16 cellular contexts compared by ENCODE assay signal in genomic region chr16:12300946-12301500, GRCh38.
DNase-seq lines count a peak whose midpoint lies in the region; ATAC-seq and TF ChIP-seq lines count a peak whose summit lies in the region.
"Had no signal": no experiment of that assay in that cellular context is flagged by ENCODE, and none has a peak within 500 bp of the region (broad histone marks: within the 10 kb centered on the region; RNA-seq: fewer than 3 reads in every experiment).

No MANE protein-coding gene starts in this region.

- H3K4me1 Mint-ChIP-seq in endodermal cell: peaks cover 5% of the 10 kb centered on the region

- ATAC-seq in left ventricle myocardium superior (peak; percentile 13), right cardiac atrium (no peak), HG03025 (IDR thresholded peaks at IDR 0.05; ENCODE audit: low FRiP score, unreplicated experiment) (no peak)

- no peak overlapping the region for H3K27ac Mint-ChIP-seq in endodermal cell
- H3K27ac Mint-ChIP-seq: CD14-positive monocyte, H9 had no signal

- WGBS in right cardiac atrium: 86% methylated on average over 9 of the region's 9 CpGs
- 81% methylated on average over 9 of the region's 9 CpGs for WGBS in esophagus muscularis mucosa
- WGBS in endodermal cell (ENCODE audit: insufficient coverage in 1 of 2, insufficient read length in 1 of 2), 2 experiments: 93 to 95% methylated on average over 8 to 9 of the region's 9 CpGs

- H3K4me3 Mint-ChIP-seq in endodermal cell: no peak overlapping the region
- H3K4me3 Mint-ChIP-seq: CD14-positive monocyte, H9 had no signal

- H3K4me1 ChIP-seq in right cardiac atrium (ENCODE audit: control insufficient read depth, insufficient read depth, low read length) (no peaks in the 10 kb centered on the region), esophagus muscularis mucosa (peaks cover 4 to 15% (median 15%) of the 10 kb centered on the region in 4 donors), endodermal cell (ENCODE audit: control insufficient read depth, insufficient read depth, low read length) (peaks cover 5% of the 10 kb centered on the region)
- H3K4me1 ChIP-seq: Caco-2 had no signal

- TF ChIP-seq CTCF in esophagus muscularis mucosa (IDR thresholded peaks at IDR 0.05): no peak
- TF ChIP-seq CTCF in GM20000 (IDR thresholded peaks at IDR 0.05; ENCODE audit: extremely low read depth, missing control alignments): no peak
- no peak for TF ChIP-seq CTCF in endodermal cell (conservative IDR thresholded peaks at IDR 0.05)

- no peak for TF ChIP-seq POLR2A in esophagus muscularis mucosa (IDR thresholded peaks at IDR 0.05; ENCODE audit: low read depth)

- DNase-seq in left ventricle myocardium superior: no peak
- DNase-seq in right cardiac atrium: no peak
- DNase-seq in esophagus muscularis mucosa (ENCODE audit: extremely low spot score): no peak
- peak; percentile 16 for DNase-seq in putamen (ENCODE audit: low spot score)
- no peak for DNase-seq in GM20000 (ENCODE audit: low spot score)
- DNase-seq in endodermal cell: no peak
- DNase-seq: Caco-2; H9; NCI-H1436 treated with DMSO at 0.1 percent for 48 hours; NCI-H2081; NCI-H226; NCI-H526 treated with DMSO at 0.1 percent for 48 hours; NK-92 treated with Interleukin-12 subunit alpha and Interleukin-12 subunit beta, amount 100 ng/mL, for 24 hours had no signal

- no peak overlapping the region for H3K9ac ChIP-seq in endodermal cell (ENCODE audit: extremely low read depth, low read length, poor library complexity, severe bottlenecking)

- no peaks in the 10 kb centered on the region for H3K9me3 ChIP-seq in right cardiac atrium (ENCODE audit: control insufficient read depth, low read length)
- H3K9me3 ChIP-seq in esophagus muscularis mucosa: no peaks in the 10 kb centered on the region
- no peaks in the 10 kb centered on the region for H3K9me3 ChIP-seq in endodermal cell (ENCODE audit: control insufficient read depth, low read length)
- H3K9me3 ChIP-seq: Caco-2 had no signal

- H3K27ac ChIP-seq in right cardiac atrium (ENCODE audit: low read length) (no peak overlapping the region), esophagus muscularis mucosa (replicated peaks in 1 of 4) (peak overlapping the region in 3 of 4 donors; percentile 4 to 69 (median 62)), endodermal cell (ENCODE audit: low read depth, low read length) (no peak overlapping the region)
- H3K27ac ChIP-seq: HL-60 had no signal

- H3K27me3 ChIP-seq in right cardiac atrium (ENCODE audit: control insufficient read depth, insufficient read depth) (no peaks in the 10 kb centered on the region), esophagus muscularis mucosa (no peaks in the 10 kb centered on the region), endodermal cell (ENCODE audit: control insufficient read depth, insufficient read depth, low read length, poor library complexity, severe bottlenecking) (no peaks in the 10 kb centered on the region)

- H3K4me3 ChIP-seq in right cardiac atrium (ENCODE audit: low read length): no peak overlapping the region
- H3K4me3 ChIP-seq in esophagus muscularis mucosa: no peak overlapping the region
- no peak overlapping the region for H3K4me3 ChIP-seq in endodermal cell (ENCODE audit: low read length)

- H3K36me3 Mint-ChIP-seq in endodermal cell (ENCODE audit: low read depth): no peaks in the 10 kb centered on the region

- intact Hi-C loops in left ventricle myocardium superior (cut with micrococcal nuclease): no loop called here
- intact Hi-C loops in right cardiac atrium (cut with DNase I): no loop called here
- intact Hi-C loops in esophagus muscularis mucosa (cut with DNase I): no loop called here

- no peak for TF ChIP-seq EP300 in esophagus muscularis mucosa (IDR thresholded peaks at IDR 0.05)

- H3K9me3 Mint-ChIP-seq in endodermal cell: no peaks in the 10 kb centered on the region
- H3K9me3 Mint-ChIP-seq: CD14-positive monocyte, H9 had no signal

- no peaks in the 10 kb centered on the region for H3K27me3 Mint-ChIP-seq in endodermal cell (ENCODE audit: insufficient read depth)

- H3K36me3 ChIP-seq in esophagus muscularis mucosa: no peaks in the 10 kb centered on the region
- no peaks in the 10 kb centered on the region for H3K36me3 ChIP-seq in endodermal cell (ENCODE audit: control insufficient read depth, insufficient read depth, low read length)

Comparison
In these comparisons a context has a peak if more than half of its experiments do, and no peak if none do; other contexts are left out.
1. H3K27ac ChIP-seq: peak in esophagus muscularis mucosa (3 of 4); none in right cardiac atrium (single experiment) and endodermal cell (single experiment).